In genomic region chr20:63698739-63699465, GRCh38 we compare ENCODE assay signal across 7 cellular contexts. TPM values are rescaled to one million over a fixed set of nuclear protein-coding genes. Genes with fewer than 3 reads are reported as not detected.
A peak's percentile ranks its signal among the peaks of the same experiment; 100 is the strongest.
DNase-seq lines count a peak whose midpoint lies in the region; ATAC-seq lines count a peak whose summit lies in the region.

No MANE protein-coding gene starts in this region.

- peak overlapping the region; percentile 84 for H3K27ac Mint-ChIP-seq in activated CD4-positive, alpha-beta T cell treated with anti-CD3 and anti-CD28 coated beads, Interleukin-2, amount 10 ng/mL, durations not matched to agents 24 days and 14 days

- intact Hi-C loops in activated CD4-positive, alpha-beta T cell treated with anti-CD3 and anti-CD28 coated beads, Interleukin-2, amount 10 ng/mL, durations not matched to agents 24 days and 14 days (cut with micrococcal nuclease): no loop called here

- ATAC-seq in GM21381 (IDR thresholded peaks at IDR 0.05; ENCODE audit: unreplicated experiment) (no peak), GM21529 (IDR thresholded peaks at IDR 0.05; ENCODE audit: unreplicated experiment) (no peak)

- H3K4me1 Mint-ChIP-seq in activated CD4-positive, alpha-beta T cell treated with anti-CD3 and anti-CD28 coated beads, Interleukin-2, amount 10 ng/mL, durations not matched to agents 24 days and 14 days: peaks cover 9% of the 10 kb centered on the region

- peak; percentile 82 for DNase-seq in HCEC 1CT
- DNase-seq in activated CD4-positive, alpha-beta T cell treated with anti-CD3 and anti-CD28 coated beads, Interleukin-2, amount 10 ng/mL, durations not matched to agents 24 days and 14 days: peak; percentile 71
- peak; percentile 75 for DNase-seq in fibroblast of peridontal ligament (ENCODE audit: extremely low read depth)
- no peak for DNase-seq in substantia nigra (lab: John Stamatoyannopoulos, UW)

- H3K4me3 ChIP-seq in skin epidermis: peak overlapping the region in 3 of 7 experiments; percentile 17 to 47 (median 45)

- no peaks in the 10 kb centered on the region for H3K27me3 Mint-ChIP-seq in activated CD4-positive, alpha-beta T cell treated with anti-CD3 and anti-CD28 coated beads, Interleukin-2, amount 10 ng/mL, durations not matched to agents 24 days and 14 days

- H3K27ac ChIP-seq in skin epidermis (peak overlapping the region in 20 of 21 experiments; percentile 26 to 96 (median 86)), substantia nigra (ENCODE audit: low read depth, low read length, poor library complexity, severe bottlenecking) (no peak overlapping the region)

- H3K36me3 Mint-ChIP-seq in activated CD4-positive, alpha-beta T cell treated with anti-CD3 and anti-CD28 coated beads, Interleukin-2, amount 10 ng/mL, durations not matched to agents 24 days and 14 days (ENCODE audit: low read depth): peaks cover 11% of the 10 kb centered on the region

- H3K4me3 Mint-ChIP-seq in activated CD4-positive, alpha-beta T cell treated with anti-CD3 and anti-CD28 coated beads, Interleukin-2, amount 10 ng/mL, durations not matched to agents 24 days and 14 days: peak overlapping the region; percentile 26

- no peaks in the 10 kb centered on the region for H3K9me3 Mint-ChIP-seq in activated CD4-positive, alpha-beta T cell treated with anti-CD3 and anti-CD28 coated beads, Interleukin-2, amount 10 ng/mL, durations not matched to agents 24 days and 14 days

RNA-seq across cellular contexts. Expression of gene TNFRSF6B, which starts 2.5 kb away (rescaled TPM):
- total RNA-seq in activated CD4-positive, alpha-beta T cell treated with anti-CD3 and anti-CD28 coated beads, Interleukin-2, amount 10 ng/mL, durations not matched to agents 24 days and 14 days: not detected in 2 replicates

RNA-seq across cellular contexts. Expression of gene ARFRP1, which starts 8.9 kb away (rescaled TPM):
- 63.4 and 70.4 TPM in 2 replicates for total RNA-seq in activated CD4-positive, alpha-beta T cell treated with anti-CD3 and anti-CD28 coated beads, Interleukin-2, amount 10 ng/mL, durations not matched to agents 24 days and 14 days

RNA-seq across cellular contexts. Expression of gene ZGPAT, which starts 8.9 kb away (rescaled TPM):
- total RNA-seq in activated CD4-positive, alpha-beta T cell treated with anti-CD3 and anti-CD28 coated beads, Interleukin-2, amount 10 ng/mL, durations not matched to agents 24 days and 14 days: 37.3 and 38.1 TPM in 2 replicates

RNA-seq across cellular contexts. Expression of gene LIME1, which starts 37.6 kb away (rescaled TPM):
- total RNA-seq in activated CD4-positive, alpha-beta T cell treated with anti-CD3 and anti-CD28 coated beads, Interleukin-2, amount 10 ng/mL, durations not matched to agents 24 days and 14 days: 10.1 and 12.2 TPM in 2 replicates

RNA-seq across cellular contexts. Expression of gene SLC2A4RG, which starts 40.7 kb away (rescaled TPM):
- total RNA-seq in activated CD4-positive, alpha-beta T cell treated with anti-CD3 and anti-CD28 coated beads, Interleukin-2, amount 10 ng/mL, durations not matched to agents 24 days and 14 days: 41.0 and 43.6 TPM in 2 replicates

Comparison
In these comparisons a context has a peak if more than half of its experiments do, and no peak if none do; other contexts are left out.
1. DNase-seq: peak in HCEC 1CT (single experiment), activated CD4-positive, alpha-beta T cell treated with anti-CD3 and anti-CD28 coated beads, Interleukin-2, amount 10 ng/mL, durations not matched to agents 24 days and 14 days (single experiment) and fibroblast of peridontal ligament (single experiment); none in substantia nigra (0 of 49).